In genomic region chr16:4660454-4661007, GRCh38 we compare ENCODE assay signal across 8 cellular contexts. TPM values are rescaled to one million over a fixed set of nuclear protein-coding genes. Genes with fewer than 3 reads are reported as not detected.
DNase-seq lines count a peak whose midpoint lies in the region; TF ChIP-seq lines count a peak whose summit lies in the region.

No MANE protein-coding gene starts in this region.

- H3K36me3 ChIP-seq in left ventricle myocardium inferior, result peaks cover 45% of the 10 kb centered on the region

- DNase-seq in Daoy (ENCODE audit: low read depth) (peak; percentile 85), NCI-H2227 treated with DMSO at 0.1 percent for 48 hours (lab: John Stamatoyannopoulos, UW) (peak; percentile 15), left ventricle myocardium inferior (peak; percentile 51), retina (no peak), SK-N-DZ (ENCODE audit: low spot score) (no peak), NCI-H1105 (lab: John Stamatoyannopoulos, UW) (no peak)
- DNase-seq in activated effector memory CD4-positive, alpha-beta T cell treated with anti-CD3 and anti-CD28 coated beads, Interleukin-2, amount 50 U/mL, for 16 hours, result peak; percentile 85
- DNase-seq in stimulated activated CD4-positive, alpha-beta T cell treated with anti-CD3 and anti-CD28 coated beads, Interleukin-2, amount 100 ng/mL, for 24 hours, result peak; percentile 73 to 82

- TF ChIP-seq CTCF in left ventricle myocardium inferior (IDR thresholded peaks at IDR 0.05; ENCODE audit: borderline replicate concordance), result no peak

- intact Hi-C loops in left ventricle myocardium inferior (cut with micrococcal nuclease), result no loop called here

- H3K4me3 ChIP-seq in left ventricle myocardium inferior, result no peak overlapping the region

- peaks cover 45% of the 10 kb centered on the region for H3K4me1 ChIP-seq in left ventricle myocardium inferior

- no peaks in the 10 kb centered on the region for H3K27me3 ChIP-seq in left ventricle myocardium inferior (ENCODE audit: low read depth)

- H3K27ac ChIP-seq in left ventricle myocardium inferior (replicated peaks), result peak overlapping the region; percentile 43

- H3K9me3 ChIP-seq in left ventricle myocardium inferior (replicated peaks), result no peaks in the 10 kb centered on the region

RNA-seq across cellular contexts. Expression of gene NUDT16L1, which starts 32.8 kb away (rescaled TPM):
- total RNA-seq in Daoy (2014; rRNA removed; shearing (Covaris generic)), result 26.7 and 42.4 TPM in 2 replicates
- total RNA-seq in left ventricle myocardium inferior, result 61.9 TPM
- 35.3 and 41.6 TPM in 2 replicates for polyA plus RNA-seq in SK-N-DZ (2014; cell fraction: cytosol; rRNA removed)
- polyA plus RNA-seq in SK-N-DZ (2014; cell fraction: nucleus; rRNA removed), result 20.1 and 35.2 TPM in 2 replicates

RNA-seq across cellular contexts. Expression of gene MGRN1, which starts 35.9 kb away (rescaled TPM):
- total RNA-seq in Daoy (2014; rRNA removed; shearing (Covaris generic)), result 8.4 and 26.1 TPM in 2 replicates
- total RNA-seq in left ventricle myocardium inferior, result 30.5 TPM
- 34.2 and 41.3 TPM in 2 replicates for polyA plus RNA-seq in SK-N-DZ (2014; cell fraction: cytosol; rRNA removed)
- 22.4 and 45.7 TPM in 2 replicates for polyA plus RNA-seq in SK-N-DZ (2014; cell fraction: nucleus; rRNA removed)

RNA-seq across cellular contexts. Expression of gene UBALD1, which starts 45.8 kb away (rescaled TPM):
- total RNA-seq in Daoy (2014; rRNA removed; shearing (Covaris generic)), result 10.2 and 16.3 TPM in 2 replicates
- 24.7 TPM for total RNA-seq in left ventricle myocardium inferior
- 5.3 and 11.2 TPM in 2 replicates for polyA plus RNA-seq in SK-N-DZ (2014; cell fraction: cytosol; rRNA removed)
- polyA plus RNA-seq in SK-N-DZ (2014; cell fraction: nucleus; rRNA removed), result 23.7 and 30.6 TPM in 2 replicates

Comparison
In these comparisons a context has a peak if more than half of its experiments do, and no peak if none do; other contexts are left out.
1. DNase-seq: peak in Daoy (single experiment), NCI-H2227 treated with DMSO at 0.1 percent for 48 hours (single experiment), activated effector memory CD4-positive, alpha-beta T cell treated with anti-CD3 and anti-CD28 coated beads, Interleukin-2, amount 50 U/mL, for 16 hours (single experiment), left ventricle myocardium inferior (single experiment) and stimulated activated CD4-positive, alpha-beta T cell treated with anti-CD3 and anti-CD28 coated beads, Interleukin-2, amount 100 ng/mL, for 24 hours (2 of 2); none in retina (single experiment), SK-N-DZ (single experiment) and NCI-H1105 (single experiment).